ENCODE assay signal across 8 cellular contexts in the genomic region with DNA sequence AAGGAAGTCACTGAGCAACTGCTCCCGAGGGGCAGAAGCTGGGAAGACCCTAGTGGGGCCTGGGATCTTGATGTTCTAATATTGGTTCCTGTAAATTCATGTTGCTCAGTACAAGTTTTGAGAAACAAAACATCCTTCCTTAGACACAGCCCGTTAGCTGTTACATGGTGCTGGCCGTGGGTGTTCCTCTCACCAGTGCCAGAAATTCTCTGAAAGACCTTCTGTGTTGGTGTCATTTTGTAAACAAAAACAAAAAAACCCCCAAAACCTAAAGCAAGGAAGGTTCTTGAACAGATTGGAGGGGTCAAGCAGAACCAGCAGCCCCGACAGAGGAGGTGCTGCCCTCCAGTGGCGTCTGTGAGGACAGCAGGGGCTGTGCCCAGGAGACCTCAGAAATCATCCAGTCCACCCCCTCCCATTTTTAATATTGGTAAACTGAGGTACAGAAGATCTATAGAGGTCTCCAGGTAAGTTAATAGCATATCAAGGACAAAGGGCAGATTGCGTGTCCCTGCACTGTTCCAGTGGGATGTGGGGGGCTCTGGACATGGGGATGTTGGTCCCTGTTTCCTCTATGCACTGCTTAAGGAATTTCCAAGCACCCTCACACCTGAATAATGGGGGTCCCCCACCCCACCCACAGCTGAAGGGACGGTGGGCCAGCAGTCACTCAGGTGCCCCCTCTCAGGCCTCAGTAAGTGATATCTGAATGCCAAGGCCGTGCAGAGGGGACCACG. TPM values are rescaled to one million over a fixed set of nuclear protein-coding genes. Genes with fewer than 3 reads are reported as not detected.
DNase-seq lines count a peak whose midpoint lies in the region; ATAC-seq and TF ChIP-seq lines count a peak whose summit lies in the region.

No MANE protein-coding gene starts in this region.

- H3K9me3 ChIP-seq in cardiac muscle cell (ENCODE audit: low read depth): no peaks in the 10 kb centered on the region

- H3K27ac Mint-ChIP-seq in activated naive CD4-positive, alpha-beta T cell treated with anti-CD3 and anti-CD28 coated beads, Interleukin-2, amount 50 U/mL, for 72 hours: peak overlapping the region; percentile 55 to 84

- peaks cover 0 to 6% of the 10 kb centered on the region in 2 donors for H3K36me3 Mint-ChIP-seq in activated naive CD4-positive, alpha-beta T cell treated with anti-CD3 and anti-CD28 coated beads, Interleukin-2, amount 50 U/mL, for 72 hours

- no peaks in the 10 kb centered on the region for H3K36me3 ChIP-seq in cardiac muscle cell

- peak; percentile 5 for DNase-seq in AG09319 (ENCODE audit: extremely low read depth, low read depth)
- DNase-seq in GM19240 (ENCODE audit: insufficient read length, low spot score): peak; percentile 63
- peak; percentile 48 for DNase-seq in SK-MEL-5 (ENCODE audit: low read depth, low spot score)
- peak; percentile 72 to 86 for DNase-seq in activated naive CD4-positive, alpha-beta T cell treated with anti-CD3 and anti-CD28 coated beads, Interleukin-2, amount 50 U/mL, for 72 hours (ENCODE audit: low spot score in 2 of 2)
- DNase-seq in cardiac muscle cell (ENCODE audit: low read depth in 1 of 2, low spot score in 1 of 2): peak; percentile 52 to 57
- peak; percentile 68 for DNase-seq in putamen (ENCODE audit: low spot score)
- no peak for DNase-seq in NCI-H2107 treated with DMSO at 0.1 percent for 48 hours (lab: John Stamatoyannopoulos, UW; ENCODE audit: unreplicated experiment)

- H3K4me1 ChIP-seq in cardiac muscle cell (ENCODE audit: low read depth): peaks cover 3% of the 10 kb centered on the region

- H3K27ac ChIP-seq in cardiac muscle cell: no peak overlapping the region

- TF ChIP-seq CTCF in AG09319 (IDR thresholded peaks at IDR 0.05; ENCODE audit: low read depth, low read length): peak; percentile 98
- TF ChIP-seq CTCF in cardiac muscle cell (IDR thresholded peaks at IDR 0.05; ENCODE audit: low read depth, low read length): peak; percentile 93

- no peak overlapping the region for H3K4me3 ChIP-seq in cardiac muscle cell

- in situ Hi-C loops in SK-MEL-5 (cut with HindIII; ENCODE audit: low pct_unique_long_range_greater_than_20kb, low sequenced_read_pairs): no loop called here

- H3K9me3 Mint-ChIP-seq in activated naive CD4-positive, alpha-beta T cell treated with anti-CD3 and anti-CD28 coated beads, Interleukin-2, amount 50 U/mL, for 72 hours: peaks cover 3 to 11% of the 10 kb centered on the region in 2 donors

- no peaks in the 10 kb centered on the region for H3K27me3 ChIP-seq in cardiac muscle cell

- ATAC-seq in activated naive CD4-positive, alpha-beta T cell treated with anti-CD3 and anti-CD28 coated beads, Interleukin-2, amount 50 U/mL, for 72 hours: peak; percentile 62 to 79
- ATAC-seq in GM18858 (IDR thresholded peaks at IDR 0.05; ENCODE audit: unreplicated experiment): no peak

RNA-seq across cellular contexts. Expression of a gene that starts 38.2 kb away (rescaled TPM):
- not detected in 2 replicates for total RNA-seq in SK-MEL-5 (2014; rRNA removed; shearing (Covaris generic))
- polyA plus RNA-seq in SK-MEL-5 (2015; cell fraction: cytosol; rRNA removed): not detected in 2 replicates
- not detected in 2 replicates for polyA plus RNA-seq in SK-MEL-5 (2015; cell fraction: nucleus; rRNA removed)
- total RNA-seq in activated naive CD4-positive, alpha-beta T cell treated with anti-CD3 and anti-CD28 coated beads, Interleukin-2, amount 50 U/mL, for 72 hours: not detected
- not detected in 2 replicates for total RNA-seq in cardiac muscle cell
- not detected in 2 replicates for polyA plus RNA-seq in cardiac muscle cell

RNA-seq across cellular contexts. Expression of a gene that starts 42.4 kb away (rescaled TPM):
- total RNA-seq in SK-MEL-5 (2014; rRNA removed; shearing (Covaris generic)): 0.26 and 0.53 TPM in 2 replicates
- 0.30 and 0.39 TPM in 2 replicates for polyA plus RNA-seq in SK-MEL-5 (2015; cell fraction: cytosol; rRNA removed)
- polyA plus RNA-seq in SK-MEL-5 (2015; cell fraction: nucleus; rRNA removed): not detected in 2 replicates
- total RNA-seq in activated naive CD4-positive, alpha-beta T cell treated with anti-CD3 and anti-CD28 coated beads, Interleukin-2, amount 50 U/mL, for 72 hours: 1 to 10 TPM in 1 of 2 donors, under 1 TPM in 1; 0.66 to 1.7 TPM
- not detected in 2 replicates for total RNA-seq in cardiac muscle cell
- not detected in 2 replicates for polyA plus RNA-seq in cardiac muscle cell
